8 cellular contexts compared by ENCODE assay signal in the genomic region with DNA sequence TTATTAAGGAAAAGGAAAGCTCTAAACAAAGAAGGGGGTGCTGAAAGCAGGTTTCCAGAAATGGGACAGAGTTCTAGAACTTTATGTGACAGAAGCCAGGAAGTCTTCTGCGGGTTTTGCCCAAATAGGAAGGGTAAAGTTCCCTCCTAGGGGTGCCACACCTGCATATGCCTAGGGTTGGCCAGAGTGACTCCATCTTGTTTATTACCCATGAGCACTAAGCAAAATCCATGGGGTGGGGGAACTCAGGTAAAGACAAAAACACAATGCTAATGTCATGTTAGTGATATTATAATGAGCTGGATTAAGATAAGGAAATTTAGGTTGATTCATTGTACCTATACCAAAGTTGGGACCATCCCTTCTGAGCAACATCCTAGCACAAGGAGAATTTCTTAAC.
"Had no signal": no experiment of that assay in that cellular context is flagged by ENCODE, and none has a peak within 500 bp of the region (broad histone marks: within the 10 kb centered on the region; RNA-seq: fewer than 3 reads in every experiment).

No MANE protein-coding gene starts in this region.

- H3K4me3 ChIP-seq: GM23338, HAP-1 had no signal

- H3K9ac ChIP-seq: KMS-11 had no signal

- H3K36me3 ChIP-seq: HAP-1 had no signal

- ATAC-seq: GM23338, HCT116 had no signal

- H3K9me3 ChIP-seq: HAP-1 had no signal

- FAIRE-seq: HTR-8/SVneo had no signal

- H3K4me2 ChIP-seq: GM23338, KMS-11 had no signal

- H2AFZ ChIP-seq: GM23338 had no signal

- DNase-seq: H7, IMR-90, KBM-7 had no signal

- H3K27ac ChIP-seq: KMS-11 had no signal
